Comparison of ENCODE assay signal across 13 cellular contexts in genomic region chr14:75298187-75298985, GRCh38. TPM values are rescaled to one million over a fixed set of nuclear protein-coding genes. Genes with fewer than 3 reads are reported as not detected.
A peak's percentile ranks its signal among the peaks of the same experiment; 100 is the strongest.
DNase-seq lines count a peak whose midpoint lies in the region; ATAC-seq, FAIRE-seq and TF ChIP-seq lines count a peak whose summit lies in the region.
"Had no signal": no experiment of that assay in that cellular context is flagged by ENCODE, and none has a peak within 500 bp of the region (broad histone marks: within the 10 kb centered on the region; RNA-seq: fewer than 3 reads in every experiment).

No MANE protein-coding gene starts in this region.

- TF ChIP-seq RAD21 in K562 (CRISPR knock-in tag; conservative IDR thresholded peaks at IDR 0.05 in 1 of 2, IDR thresholded peaks at IDR 0.05 in 1 of 2) = no peak

- no peak overlapping the region for H3K4me3 Mint-ChIP-seq in activated T-cell treated with anti-CD3 and anti-CD28 coated beads, Interleukin-2, amount 50 U/mL, for 4 hours
- H3K4me3 Mint-ChIP-seq: activated B cell treated with CpG ODN at 0.5 μM for 24 hours had no signal

- no peaks in the 10 kb centered on the region for H4K20me1 ChIP-seq in K562 (replicated peaks; ENCODE audit: control insufficient read depth, insufficient read depth, low read length)

- H3K4me1 ChIP-seq in HEK293 (ENCODE audit: control insufficient read depth, insufficient read depth, low read length) = peaks cover 13% of the 10 kb centered on the region; the same call in 1 of the 2 replicates
- peaks cover 28 to 43% of the 10 kb centered on the region in 2 experiments for H3K4me1 ChIP-seq in K562 (replicated peaks in 1 of 2; ENCODE audit: control insufficient read depth in 2 of 2, insufficient read depth in 2 of 2, low read length in 2 of 2)
- H3K4me1 ChIP-seq in skeletal muscle tissue (ENCODE audit: control insufficient read depth in 3 of 3, insufficient read depth in 3 of 3, low read length in 3 of 3) = peaks cover 19 to 30% (median 20%) of the 10 kb centered on the region in 3 donors

- no peaks in the 10 kb centered on the region for H3K27me3 Mint-ChIP-seq in activated T-cell treated with anti-CD3 and anti-CD28 coated beads, Interleukin-2, amount 50 U/mL, for 4 hours (ENCODE audit: low read depth)
- H3K27me3 Mint-ChIP-seq: activated B cell treated with CpG ODN at 0.5 μM for 24 hours had no signal

- H3K27ac ChIP-seq in HEK293 (ENCODE audit: extremely low read depth, low read depth, low read length) (no peak overlapping the region), K562 (ENCODE audit: extremely low read depth, low read depth, low read length) (peak overlapping the region; percentile 54; the same call in 2 of the 3 replicates), skeletal muscle tissue (ENCODE audit: low read depth, low read length) (peak overlapping the region; percentile 34)

- peak in 2 of 4 experiments; percentile 13 to 17 for DNase-seq in K562 (ENCODE audit: extremely low read depth in 1 of 4, low spot score in 3 of 4)
- peak; percentile 24 for DNase-seq in iris pigment epithelial cell (ENCODE audit: low read depth)
- no peak for DNase-seq in D721Med (ENCODE audit: insufficient read length, low spot score)
- DNase-seq in NCI-H748 treated with DMSO at 0.1 percent for 48 hours (lab: John Stamatoyannopoulos, UW) = no peak
- DNase-seq in activated T-cell treated with anti-CD3 and anti-CD28 coated beads, Interleukin-2, amount 50 U/mL, for 4 hours = no peak
- no peak for DNase-seq in kidney glomerular epithelial cell (lab: John Stamatoyannopoulos, UW)
- DNase-seq: activated B cell treated with CpG ODN at 0.5 μM for 24 hours; activated effector memory CD4-positive, alpha-beta T cell treated with Interleukin-2 at 50 U/mL for 16 hours; NCI-H1092 treated with DMSO at 0.1 percent for 48 hours had no signal

- no peaks in the 10 kb centered on the region for H3K9me3 ChIP-seq in HEK293 (ENCODE audit: control insufficient read depth, insufficient read depth, low read depth, low read length)
- no peaks in the 10 kb centered on the region for H3K9me3 ChIP-seq in K562 (replicated peaks; ENCODE audit: control insufficient read depth, insufficient read depth, low read depth, low read length)
- no peaks in the 10 kb centered on the region for H3K9me3 ChIP-seq in skeletal muscle tissue (ENCODE audit: control insufficient read depth in 3 of 3, low read length in 3 of 3)
- H3K9me3 ChIP-seq: thyroid gland had no signal

- H3K4me3 ChIP-seq in HEK293 (ENCODE audit: low read depth, low read length) (no peak overlapping the region), K562 (no peak overlapping the region), skeletal muscle tissue (ENCODE audit: low read length in 3 of 3) (no peak overlapping the region)
- H3K4me3 ChIP-seq: thyroid gland had no signal

- in situ Hi-C loops in K562 (cut with MboI) = no loop called here

- peak overlapping the region; percentile 87 for H2AFZ ChIP-seq in K562 (ENCODE audit: low read depth, low read length)

- FAIRE-seq in K562 (lab: Jason Lieb, UNC) = peak; percentile 48
- no peak for FAIRE-seq in D721Med (lab: Jason Lieb, UNC)
- FAIRE-seq: colon had no signal

- no peak for TF ChIP-seq EP300 in K562 (IDR thresholded peaks at IDR 0.05; ENCODE audit: low read length)

- H3K4me1 Mint-ChIP-seq in activated T-cell treated with anti-CD3 and anti-CD28 coated beads, Interleukin-2, amount 50 U/mL, for 4 hours (ENCODE audit: low read depth) = peaks cover 34% of the 10 kb centered on the region

- intact Hi-C loops in K562 (cut with micrococcal nuclease) = loop anchor here (5.0 kb wide), 2 partner anchors 66 to 436 kb away; no protein-coding TSS in a partner anchor

- no TSS peak for BruUV-seq in K562 (replicated peaks; lab: Mats Ljungman, UMichigan)

- no peaks in the 10 kb centered on the region for H3K9me1 ChIP-seq in K562 (ENCODE audit: control insufficient read depth, insufficient read depth, low read length)

- WGBS in K562 (ENCODE audit: insufficient coverage, low coverage, missing lambda C conversion rate) = 42% methylated on average over 8 of the region's 10 CpGs

- POLR2A ChIA-PET in HEK293 (lab: Yijun Ruan, JAX) (interaction anchor here (0.8 kb wide), 1 partner anchor 171 kb away, joined by 3 read pairs; the partner anchor contains the start of gene NEK9), K562 (lab: Yijun Ruan, JAX) (interaction anchor here (0.7 kb wide), 1 partner anchor 150 kb away, joined by 4 read pairs; no protein-coding TSS in a partner anchor)

- CTCF ChIA-PET in HEK293 (lab: Yijun Ruan, JAX) (interaction anchor here (0.5 to 5.3 kb wide), 8 partner anchors 11 to 209 kb away, joined by 3 to 45 read pairs (median 4); no protein-coding TSS in a partner anchor), K562 (lab: Yijun Ruan, JAX; ENCODE audit: low intra/inter-chr PET ratio) (interaction anchor here (1.7 kb wide), 1 partner anchor 166 kb away, joined by 7 read pairs; no protein-coding TSS in a partner anchor)

- no peaks in the 10 kb centered on the region; the same call in 2 of the 3 replicates for H3K79me2 ChIP-seq in K562 (ENCODE audit: control insufficient read depth, insufficient read depth, low read length)

- no peaks in the 10 kb centered on the region for H3K9me3 Mint-ChIP-seq in activated T-cell treated with anti-CD3 and anti-CD28 coated beads, Interleukin-2, amount 50 U/mL, for 4 hours
- H3K9me3 Mint-ChIP-seq: activated B cell treated with CpG ODN at 0.5 μM for 24 hours had no signal

- H3K36me3 Mint-ChIP-seq in activated T-cell treated with anti-CD3 and anti-CD28 coated beads, Interleukin-2, amount 50 U/mL, for 4 hours (ENCODE audit: insufficient read depth) = no peaks in the 10 kb centered on the region

- ATAC-seq in K562 = no peak
- ATAC-seq in activated T-cell treated with anti-CD3 and anti-CD28 coated beads, Interleukin-2, amount 50 U/mL, for 4 hours = no peak

- no peak for TF ChIP-seq CTCF in HEK293 (tag by site-specific recombination; IDR thresholded peaks at IDR 0.05)
- TF ChIP-seq CTCF in K562 (IDR thresholded peaks at IDR 0.05 in 2 of 3, conservative IDR thresholded peaks at IDR 0.05 in 1 of 3; ENCODE audit: insufficient read depth in 2 of 3, low read depth in 1 of 3, low read length in 3 of 3) = no peak
- no peak for TF ChIP-seq CTCF in D721Med (IDR thresholded peaks at IDR 0.05; ENCODE audit: insufficient read depth, missing control alignments)

- no peak overlapping the region for H3K4me2 ChIP-seq in K562 (ENCODE audit: insufficient read depth, low read length)

- H3K27me3 ChIP-seq in K562 (ENCODE audit: control insufficient read depth in 2 of 2, insufficient read depth in 2 of 2, low read length in 2 of 2) (no peaks in the 10 kb centered on the region), skeletal muscle tissue (ENCODE audit: control insufficient read depth in 3 of 3, insufficient read depth in 3 of 3, low read length in 3 of 3) (no peaks in the 10 kb centered on the region)
- H3K27me3 ChIP-seq: thyroid gland had no signal

- no peak for TF ChIP-seq POLR2A in K562 (conservative IDR thresholded peaks at IDR 0.05)

- H3K9ac ChIP-seq in K562 (ENCODE audit: insufficient read depth in 1 of 2, low read depth in 2 of 2, low read length in 2 of 2) = peak overlapping the region in 1 of 2 experiments; percentile 4; a peak in 1 of 4 replicates
- no peak overlapping the region for H3K9ac ChIP-seq in skeletal muscle tissue (ENCODE audit: low read depth in 1 of 3, low read length in 3 of 3)

- H3K36me3 ChIP-seq in HEK293 (ENCODE audit: control insufficient read depth in 2 of 2, insufficient read depth in 1 of 2, low read length in 2 of 2) = no peaks in the 10 kb centered on the region
- no peaks in the 10 kb centered on the region for H3K36me3 ChIP-seq in K562 (ENCODE audit: control insufficient read depth, insufficient read depth, low read length)
- H3K36me3 ChIP-seq in skeletal muscle tissue (ENCODE audit: control insufficient read depth in 3 of 3, insufficient read depth in 3 of 3, low read length in 3 of 3) = no peaks in the 10 kb centered on the region
- H3K36me3 ChIP-seq: thyroid gland had no signal

TF ChIP-seq in HEK293, 187 proteins besides CTCF, POLR2A, EP300 and RAD21 (continues in another document):
- TF ChIP-seq ZNF488 (tag by site-specific recombination; IDR thresholded peaks at IDR 0.05) = no peak

TF ChIP-seq in K562, 482 proteins besides CTCF, POLR2A, EP300 and RAD21 (continues in another document):
- TF ChIP-seq CBX3 (IDR thresholded peaks at IDR 0.05; ENCODE audit: borderline replicate concordance in 1 of 2, low read length in 2 of 2) (peak in 1 of 2 experiments; percentile 71; a peak in 2 of 3 replicates), ZBTB2 (IDR thresholded peaks at IDR 0.05) (no peak), PHB (CRISPR knock-in tag; IDR thresholded peaks at IDR 0.05) (no peak)

RNA-seq across cellular contexts. Expression of gene FOS, which starts 19.8 kb away (rescaled TPM):
- total RNA-seq in K562 (2011; cell fraction: chromatin; rRNA removed; ENCODE audit: low replicate concordance) = 20.9 and 54.0 TPM in 2 replicates
- 42.1 and 51.5 TPM in 2 replicates for total RNA-seq in K562 (2011; cell fraction: nucleolus; rRNA removed)
- 28.7 and 32.3 TPM in 2 replicates for total RNA-seq in K562 (2011; cell fraction: nucleoplasm; rRNA removed)
- total RNA-seq in K562 (2014; rRNA removed) = 12.1 and 19.4 TPM in 2 replicates
- total RNA-seq in K562 (2014; rRNA removed; fragmentation: Illumina TruSeq; extraction: Trizol) = 4.2 and 8.9 TPM in 2 replicates
- 0.54 and 1.1 TPM in 2 replicates for total RNA-seq in K562 (2015; rRNA removed; fragmentation: Illumina TruSeq; extraction: Trizol)
- 13.8 and 17.4 TPM in 2 replicates for total RNA-seq in K562 (2021)
- polyA plus RNA-seq in K562 (2011; rRNA removed) = 3.6 and 5.7 TPM in 2 replicates
- 3.7 and 20.6 TPM in 2 replicates for polyA plus RNA-seq in K562 (2011; cell fraction: cytosol; rRNA removed)
- 13.7 and 48.9 TPM in 2 replicates for polyA plus RNA-seq in K562 (2011; cell fraction: nucleus; rRNA removed)
- 8.3 and 9.7 TPM in 2 replicates for polyA plus RNA-seq in K562 (2012)
- 8.2 and 12.8 TPM in 2 replicates for polyA plus RNA-seq in K562 (2014; fragmentation: Illumina TruSeq; extraction: Trizol)
- polyA plus RNA-seq in K562 (2014; fragmentation: Nextera tagmentation; extraction: Ambion mirVana) = 1 to 10 TPM in 1 of 2 experiments, under 1 TPM in 1; 0.56 to 2.1 TPM
- polyA plus RNA-seq in K562 (2014; rRNA removed) = 11.6 and 14.8 TPM in 2 replicates
- polyA minus RNA-seq in K562 (2011; rRNA and poly(A)+ RNA removed) = 3.8 and 7.1 TPM in 2 replicates
- 7.6 and 8.7 TPM in 2 replicates for polyA minus RNA-seq in K562 (2011; cell fraction: cytosol; rRNA and poly(A)+ RNA removed)
- 24.0 and 43.5 TPM in 2 replicates for polyA minus RNA-seq in K562 (2011; cell fraction: nucleus; rRNA and poly(A)+ RNA removed)
- 134 TPM for total RNA-seq in skeletal muscle tissue
- 10 to 100 TPM; 16.8 to 19.5 (median 18.1) TPM for total RNA-seq in activated T-cell treated with anti-CD3 and anti-CD28 coated beads, Interleukin-2, amount 50 U/mL, for 4 hours
